Comparison of ENCODE assay signal across 6 cellular contexts in the genomic region with DNA sequence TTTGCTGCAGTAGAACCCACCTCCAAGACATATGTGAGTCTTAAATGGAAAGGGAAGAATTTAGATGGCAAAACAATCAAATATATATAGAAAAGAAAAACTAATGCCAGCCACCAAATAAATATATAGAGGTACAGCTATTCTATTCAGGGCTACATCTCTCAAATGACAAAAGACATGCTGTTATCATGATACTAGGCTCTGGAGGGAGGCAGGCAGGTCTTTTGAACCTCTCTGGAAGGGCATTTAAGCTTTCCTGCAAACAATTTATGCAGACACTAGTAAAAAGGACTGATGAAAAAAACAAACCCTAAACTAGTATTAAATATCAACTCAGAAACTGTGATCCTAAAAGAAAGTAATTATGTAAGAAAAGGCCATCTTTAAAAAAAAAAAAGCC. TPM values are rescaled to one million over a fixed set of nuclear protein-coding genes. Genes with fewer than 3 reads are reported as not detected.
"Had no signal": no experiment of that assay in that cellular context is flagged by ENCODE, and none has a peak within 500 bp of the region (broad histone marks: within the 10 kb centered on the region; RNA-seq: fewer than 3 reads in every experiment).

No MANE protein-coding gene starts in this region.

- DNase-seq: GOT3, H9, HCEC 1CT, IMR-90, KG1 had no signal

- ATAC-seq: K562 had no signal

- H3K4me3 ChIP-seq: K562 had no signal

RNA-seq across cellular contexts. Expression of a gene that starts 35.4 kb away (rescaled TPM):
- total RNA-seq: IMR-90 had no signal
